In genomic region chr2:70250434-70250833, GRCh38 we compare ENCODE assay signal across 17 cellular contexts. TPM values are rescaled to one million over a fixed set of nuclear protein-coding genes. Genes with fewer than 3 reads are reported as not detected.
DNase-seq lines count a peak whose midpoint lies in the region; ATAC-seq, FAIRE-seq and TF ChIP-seq lines count a peak whose summit lies in the region.
"Had no signal": no experiment of that assay in that cellular context is flagged by ENCODE, and none has a peak within 500 bp of the region (broad histone marks: within the 10 kb centered on the region; RNA-seq: fewer than 3 reads in every experiment).

No MANE protein-coding gene starts in this region.

- H4K20me1 ChIP-seq in HepG2 (ENCODE audit: insufficient read depth, low read length): peaks cover 10% of the 10 kb centered on the region

- peaks cover 9% of the 10 kb centered on the region for H3K36me3 Mint-ChIP-seq in brain

- TF ChIP-seq CTCF in HepG2 (CRISPR knock-in tag; IDR thresholded peaks at IDR 0.05) (no peak), right lobe of liver (IDR thresholded peaks at IDR 0.05) (no peak), brain (conservative IDR thresholded peaks at IDR 0.05) (no peak)

- H3K4me2 ChIP-seq in HepG2 (ENCODE audit: low read depth, low read length): peak overlapping the region; percentile 33; the same call in 1 of the 2 replicates

- H3K27ac ChIP-seq in HepG2 (ENCODE audit: extremely low read length, insufficient read depth, low read length): no peak overlapping the region
- no peak overlapping the region for H3K27ac ChIP-seq in right lobe of liver
- H3K27ac ChIP-seq: A549, C4-2B, GM23248 had no signal

- H3K27me3 ChIP-seq in HepG2 (ENCODE audit: control insufficient read depth in 1 of 2, insufficient read depth in 2 of 2, low read length in 2 of 2): no peaks in the 10 kb centered on the region; a peak in 1 of 5 replicates
- H3K27me3 ChIP-seq in right lobe of liver: no peaks in the 10 kb centered on the region

- peaks cover 28% of the 10 kb centered on the region for H3K27me3 Mint-ChIP-seq in brain
- H3K27me3 Mint-ChIP-seq in stimulated activated naive CD8-positive, alpha-beta T cell treated with anti-CD3 and anti-CD28 coated beads, Interleukin-15, amount 100 ng/mL, for 72 hours: no peaks in the 10 kb centered on the region

- POLR2A ChIA-PET in HepG2 (lab: Yijun Ruan, JAX): interaction anchor here (1.5 to 4.4 kb wide), 3 partner anchors 10 to 142 kb away, joined by 3 to 34 read pairs (median 7); partner anchors contain the start of gene SNRPG

- TF ChIP-seq RAD21 in HepG2 (CRISPR knock-in tag; IDR thresholded peaks at IDR 0.05): no peak

- H3K9ac ChIP-seq in HepG2 (ENCODE audit: insufficient read depth, low read depth, low read length): no peak overlapping the region
- H3K9ac ChIP-seq: GM23248 had no signal

- FAIRE-seq in HepG2 (lab: Jason Lieb, UNC): no peak
- FAIRE-seq: A549, GM19239 had no signal

- intact Hi-C loops in HepG2 (cut with micrococcal nuclease; ENCODE audit: unreplicated experiment): no loop called here
- intact Hi-C loops in right lobe of liver (cut with DNase I): no loop called here

- H3K79me2 ChIP-seq in HepG2 (ENCODE audit: insufficient read depth, low read length): peaks cover 30% of the 10 kb centered on the region

- no TSS peak for BruUV-seq in HepG2 (replicated peaks; lab: Mats Ljungman, UMichigan)

- TF ChIP-seq POLR2A in HepG2 (IDR thresholded peaks at IDR 0.05; ENCODE audit: insufficient read depth in 1 of 2, low read depth in 2 of 2, low read length in 2 of 2): no peak
- no peak for TF ChIP-seq POLR2A in right lobe of liver (IDR thresholded peaks at IDR 0.05)

- H3K36me3 ChIP-seq in HepG2 (replicated peaks in 1 of 2; ENCODE audit: control insufficient read depth in 1 of 2, insufficient read depth in 2 of 2, low read length in 2 of 2) (no peaks in the 10 kb centered on the region), right lobe of liver (no peaks in the 10 kb centered on the region)
- H3K36me3 ChIP-seq: HAP-1 had no signal

- peaks cover 14% of the 10 kb centered on the region for H3K4me1 Mint-ChIP-seq in brain
- H3K4me1 Mint-ChIP-seq in stimulated activated naive CD8-positive, alpha-beta T cell treated with anti-CD3 and anti-CD28 coated beads, Interleukin-15, amount 100 ng/mL, for 72 hours: peaks cover 19% of the 10 kb centered on the region

- H3K4me3 ChIP-seq in HepG2 (replicated peaks in 1 of 3; ENCODE audit: insufficient read depth in 1 of 3, low read depth in 2 of 3, low read length in 3 of 3) (no peak overlapping the region; a peak in 1 of 6 replicates), right lobe of liver (no peak overlapping the region)
- H3K4me3 ChIP-seq: HAP-1 had no signal

- 57% methylated on average over 16 of the region's 16 CpGs for WGBS in HepG2 (ENCODE audit: low lambda C conversion rate)
- WGBS in right lobe of liver (ENCODE audit: insufficient coverage, low coverage, low lambda C conversion rate, missing lambda C conversion rate): 85% methylated on average over 15 of the region's 16 CpGs

- CTCF ChIA-PET in HepG2 (lab: Yijun Ruan, JAX; ENCODE audit: low intra/inter-chr PET ratio, low total read pairs): no interaction called here

- no peaks in the 10 kb centered on the region for H3K9me3 ChIP-seq in HepG2 (ENCODE audit: low read length)
- H3K9me3 ChIP-seq in right lobe of liver: no peaks in the 10 kb centered on the region
- H3K9me3 ChIP-seq: A549, HAP-1 had no signal

- DNase-seq in HepG2 (ENCODE audit: low spot score) (no peak), right lobe of liver (no peak), G401 (ENCODE audit: low spot score) (no peak)
- DNase-seq in stimulated activated CD8-positive, alpha-beta memory T cell treated with anti-CD3 and anti-CD28 coated beads, Interleukin-4, amount 100 ng/mL, for 48 hours: peak; percentile 20
- no peak for DNase-seq in stimulated activated naive CD8-positive, alpha-beta T cell treated with anti-CD3 and anti-CD28 coated beads, Interleukin-15, amount 100 ng/mL, for 72 hours
- DNase-seq: AML-193; CD4-positive, alpha-beta memory T cell; DMS153; DMS79; GF-D8; GM23248 had no signal

- ATAC-seq in HepG2 (no peak), right lobe of liver (no peak), GM18511 (IDR thresholded peaks at IDR 0.05; ENCODE audit: unreplicated experiment) (no peak)
- ATAC-seq in stimulated activated naive CD8-positive, alpha-beta T cell treated with anti-CD3 and anti-CD28 coated beads, Interleukin-15, amount 100 ng/mL, for 72 hours: no peak
- ATAC-seq: A549 had no signal

- TF ChIP-seq EP300 in HepG2 (IDR thresholded peaks at IDR 0.05; ENCODE audit: low read depth in 2 of 2, low read length in 2 of 2): no peak
- no peak for TF ChIP-seq EP300 in HepG2 (CRISPR knock-in tag; IDR thresholded peaks at IDR 0.05; ENCODE audit: borderline replicate concordance)

- in situ Hi-C loops in HepG2 (cut with HindIII; ENCODE audit: extremely low pct_ligation_motif_present, low pct_unique_long_range_greater_than_20kb) (no loop called here), G401 (cut with HindIII; ENCODE audit: low sequenced_read_pairs) (no loop called here)

- H3K27ac Mint-ChIP-seq in brain: peak overlapping the region in 1 of 5 experiments; percentile 28
- H3K27ac Mint-ChIP-seq in stimulated activated naive CD8-positive, alpha-beta T cell treated with anti-CD3 and anti-CD28 coated beads, Interleukin-15, amount 100 ng/mL, for 72 hours: no peak overlapping the region

- H3K9me3 Mint-ChIP-seq in brain: peaks cover 0 to 7% (median 0%) of the 10 kb centered on the region in 5 experiments
- no peaks in the 10 kb centered on the region for H3K9me3 Mint-ChIP-seq in stimulated activated naive CD8-positive, alpha-beta T cell treated with anti-CD3 and anti-CD28 coated beads, Interleukin-15, amount 100 ng/mL, for 72 hours

- peak overlapping the region in 3 of 5 experiments; percentile 50 to 58 (median 56) for H3K4me3 Mint-ChIP-seq in brain
- no peak overlapping the region for H3K4me3 Mint-ChIP-seq in stimulated activated naive CD8-positive, alpha-beta T cell treated with anti-CD3 and anti-CD28 coated beads, Interleukin-15, amount 100 ng/mL, for 72 hours

- H3K4me1 ChIP-seq in HepG2 (ENCODE audit: insufficient read depth, low read length): peaks cover 32% of the 10 kb centered on the region
- H3K4me1 ChIP-seq in right lobe of liver: peaks cover 0 to 13% (median 5%) of the 10 kb centered on the region in 4 donors

- no peak overlapping the region for H2AFZ ChIP-seq in HepG2 (ENCODE audit: low read length)

RNA-seq across cellular contexts. Expression of gene TIA1, which starts 2.0 kb away (rescaled TPM):
- total RNA-seq in HepG2 (2016; rRNA removed; fragmentation: Illumina TruSeq; extraction: Trizol) (199 and 209 TPM in 2 replicates), right lobe of liver (10 to 100 TPM; 27.5 to 44.2 (median 35.8) TPM)
- 46.3 and 52.7 TPM in 2 replicates for total RNA-seq in HepG2 (2016; cell fraction: cytosol; rRNA removed; fragmentation: Illumina TruSeq; extraction: Trizol; ENCODE audit: low read depth)
- 193 and 198 TPM in 2 replicates for total RNA-seq in HepG2 (2016; cell fraction: insoluble cytoplasmic fraction; rRNA removed; fragmentation: Illumina TruSeq; extraction: Trizol)
- 37.9 and 45.7 TPM in 2 replicates for total RNA-seq in HepG2 (2016; cell fraction: membrane; rRNA removed; fragmentation: Illumina TruSeq; extraction: Trizol)
- total RNA-seq in HepG2 (2016; cell fraction: nucleus; rRNA removed; fragmentation: Illumina TruSeq; extraction: Trizol): 256 and 292 TPM in 2 replicates
- polyA plus RNA-seq in HepG2 (2011; rRNA removed) (306 and 319 TPM in 2 replicates), brain (ENCODE audit: insufficient read depth, low read depth, low replicate concordance) (30.5 TPM)
- 41.7 and 42.1 TPM in 2 replicates for polyA plus RNA-seq in HepG2 (2011; cell fraction: cytosol; rRNA removed)
- 1,074 and 1,129 TPM in 2 replicates for polyA plus RNA-seq in HepG2 (2011; cell fraction: nucleus; rRNA removed)
- 147 and 204 TPM in 2 replicates for polyA plus RNA-seq in HepG2 (2012)
- 6.0 and 6.8 TPM in 2 replicates for polyA plus RNA-seq in HepG2 (2016; cell fraction: cytosol; fragmentation: Illumina TruSeq; extraction: Trizol; ENCODE audit: low read depth)
- polyA plus RNA-seq in HepG2 (2016; cell fraction: insoluble cytoplasmic fraction; fragmentation: Illumina TruSeq; extraction: Trizol; ENCODE audit: low read depth): 108 and 119 TPM in 2 replicates
- polyA plus RNA-seq in HepG2 (2016; cell fraction: membrane; fragmentation: Illumina TruSeq; extraction: Trizol; ENCODE audit: low read depth): 16.0 TPM in 2 replicates
- 613 and 622 TPM in 2 replicates for polyA plus RNA-seq in HepG2 (2016; cell fraction: nucleus; fragmentation: Illumina TruSeq; extraction: Trizol; ENCODE audit: insufficient read depth, low read depth)
- polyA minus RNA-seq in HepG2 (2011; rRNA and poly(A)+ RNA removed; ENCODE audit: low replicate concordance): 79.8 and 109 TPM in 2 replicates
- polyA minus RNA-seq in HepG2 (2011; cell fraction: cytosol; rRNA and poly(A)+ RNA removed): 61.2 and 67.1 TPM in 2 replicates
- 718 and 820 TPM in 2 replicates for polyA minus RNA-seq in HepG2 (2011; cell fraction: nucleus; rRNA and poly(A)+ RNA removed)
- 98.9 and 99.1 TPM in 2 replicates for total RNA-seq in G401 (2014; rRNA removed; shearing (Covaris generic))

RNA-seq across cellular contexts. Expression of gene PCYOX1, which starts 7.5 kb away (rescaled TPM):
- total RNA-seq in HepG2 (2016; rRNA removed; fragmentation: Illumina TruSeq; extraction: Trizol): 64.6 and 94.8 TPM in 2 replicates
- 5.0 and 5.6 TPM in 2 replicates for total RNA-seq in HepG2 (2016; cell fraction: cytosol; rRNA removed; fragmentation: Illumina TruSeq; extraction: Trizol; ENCODE audit: low read depth)
- 62.4 and 97.7 TPM in 2 replicates for total RNA-seq in HepG2 (2016; cell fraction: insoluble cytoplasmic fraction; rRNA removed; fragmentation: Illumina TruSeq; extraction: Trizol)
- 22.4 and 27.7 TPM in 2 replicates for total RNA-seq in HepG2 (2016; cell fraction: membrane; rRNA removed; fragmentation: Illumina TruSeq; extraction: Trizol)
- total RNA-seq in HepG2 (2016; cell fraction: nucleus; rRNA removed; fragmentation: Illumina TruSeq; extraction: Trizol): 86.9 and 110 TPM in 2 replicates
- 61.0 and 86.6 TPM in 2 replicates for polyA plus RNA-seq in HepG2 (2011; rRNA removed)
- polyA plus RNA-seq in HepG2 (2011; cell fraction: cytosol; rRNA removed): 37.9 and 61.2 TPM in 2 replicates
- polyA plus RNA-seq in HepG2 (2011; cell fraction: nucleus; rRNA removed): 10.2 and 15.2 TPM in 2 replicates
- 110 and 112 TPM in 2 replicates for polyA plus RNA-seq in HepG2 (2012)
- 4.3 and 4.7 TPM in 2 replicates for polyA plus RNA-seq in HepG2 (2016; cell fraction: cytosol; fragmentation: Illumina TruSeq; extraction: Trizol; ENCODE audit: low read depth)
- 53.5 and 58.1 TPM in 2 replicates for polyA plus RNA-seq in HepG2 (2016; cell fraction: insoluble cytoplasmic fraction; fragmentation: Illumina TruSeq; extraction: Trizol; ENCODE audit: low read depth)
- 10.1 and 11.7 TPM in 2 replicates for polyA plus RNA-seq in HepG2 (2016; cell fraction: membrane; fragmentation: Illumina TruSeq; extraction: Trizol; ENCODE audit: low read depth)
- 99.9 and 103 TPM in 2 replicates for polyA plus RNA-seq in HepG2 (2016; cell fraction: nucleus; fragmentation: Illumina TruSeq; extraction: Trizol; ENCODE audit: insufficient read depth, low read depth)
- polyA minus RNA-seq in HepG2 (2011; rRNA and poly(A)+ RNA removed; ENCODE audit: low replicate concordance): 25.7 and 59.9 TPM in 2 replicates
- polyA minus RNA-seq in HepG2 (2011; cell fraction: cytosol; rRNA and poly(A)+ RNA removed): 65.6 and 74.8 TPM in 2 replicates
- polyA minus RNA-seq in HepG2 (2011; cell fraction: nucleus; rRNA and poly(A)+ RNA removed): 26.8 and 37.2 TPM in 2 replicates
- total RNA-seq in right lobe of liver: 100 to 1,000 TPM in 3 of 6 experiments, 10 to 100 TPM in 3; 38.8 to 186 (median 92.5) TPM
- polyA plus RNA-seq in brain (ENCODE audit: insufficient read depth, low read depth, low replicate concordance): 23.8 TPM
- total RNA-seq in G401 (2014; rRNA removed; shearing (Covaris generic)): 8.1 and 18.8 TPM in 2 replicates

RNA-seq across cellular contexts. Expression of gene SNRPG, which starts 43.1 kb away (rescaled TPM):
- 484 and 618 TPM in 2 replicates for total RNA-seq in HepG2 (2016; rRNA removed; fragmentation: Illumina TruSeq; extraction: Trizol)
- total RNA-seq in HepG2 (2016; cell fraction: cytosol; rRNA removed; fragmentation: Illumina TruSeq; extraction: Trizol; ENCODE audit: low read depth): 179 and 199 TPM in 2 replicates
- 477 and 694 TPM in 2 replicates for total RNA-seq in HepG2 (2016; cell fraction: insoluble cytoplasmic fraction; rRNA removed; fragmentation: Illumina TruSeq; extraction: Trizol)
- 245 and 289 TPM in 2 replicates for total RNA-seq in HepG2 (2016; cell fraction: membrane; rRNA removed; fragmentation: Illumina TruSeq; extraction: Trizol)
- 175 and 190 TPM in 2 replicates for total RNA-seq in HepG2 (2016; cell fraction: nucleus; rRNA removed; fragmentation: Illumina TruSeq; extraction: Trizol)
- 163 and 221 TPM in 2 replicates for polyA plus RNA-seq in HepG2 (2011; rRNA removed)
- polyA plus RNA-seq in HepG2 (2011; cell fraction: cytosol; rRNA removed): 79.5 and 124 TPM in 2 replicates
- 21.3 and 54.3 TPM in 2 replicates for polyA plus RNA-seq in HepG2 (2011; cell fraction: nucleus; rRNA removed)
- 258 and 453 TPM in 2 replicates for polyA plus RNA-seq in HepG2 (2012)
- polyA plus RNA-seq in HepG2 (2016; cell fraction: cytosol; fragmentation: Illumina TruSeq; extraction: Trizol; ENCODE audit: low read depth): 184 and 222 TPM in 2 replicates
- 589 and 668 TPM in 2 replicates for polyA plus RNA-seq in HepG2 (2016; cell fraction: insoluble cytoplasmic fraction; fragmentation: Illumina TruSeq; extraction: Trizol; ENCODE audit: low read depth)
- 221 and 287 TPM in 2 replicates for polyA plus RNA-seq in HepG2 (2016; cell fraction: membrane; fragmentation: Illumina TruSeq; extraction: Trizol; ENCODE audit: low read depth)
- 259 and 311 TPM in 2 replicates for polyA plus RNA-seq in HepG2 (2016; cell fraction: nucleus; fragmentation: Illumina TruSeq; extraction: Trizol; ENCODE audit: insufficient read depth, low read depth)
- polyA minus RNA-seq in HepG2 (2011; rRNA and poly(A)+ RNA removed; ENCODE audit: low replicate concordance): 2.7 and 11.1 TPM in 2 replicates
- 25.5 and 29.5 TPM in 2 replicates for polyA minus RNA-seq in HepG2 (2011; cell fraction: cytosol; rRNA and poly(A)+ RNA removed)
- 33.7 and 41.6 TPM in 2 replicates for polyA minus RNA-seq in HepG2 (2011; cell fraction: nucleus; rRNA and poly(A)+ RNA removed)
- 10 to 100 TPM; 38.7 to 96.6 (median 60.8) TPM for total RNA-seq in right lobe of liver
- 114 TPM for polyA plus RNA-seq in brain (ENCODE audit: insufficient read depth, low read depth, low replicate concordance)
- 238 and 239 TPM in 2 replicates for total RNA-seq in G401 (2014; rRNA removed; shearing (Covaris generic))

RNA-seq across cellular contexts. Expression of gene FAM136A, which starts 51.4 kb away (rescaled TPM):
- 126 and 153 TPM in 2 replicates for total RNA-seq in HepG2 (2016; rRNA removed; fragmentation: Illumina TruSeq; extraction: Trizol)
- total RNA-seq in HepG2 (2016; cell fraction: cytosol; rRNA removed; fragmentation: Illumina TruSeq; extraction: Trizol; ENCODE audit: low read depth): 63.6 and 77.0 TPM in 2 replicates
- total RNA-seq in HepG2 (2016; cell fraction: insoluble cytoplasmic fraction; rRNA removed; fragmentation: Illumina TruSeq; extraction: Trizol): 120 and 154 TPM in 2 replicates
- total RNA-seq in HepG2 (2016; cell fraction: membrane; rRNA removed; fragmentation: Illumina TruSeq; extraction: Trizol): 157 and 170 TPM in 2 replicates
- total RNA-seq in HepG2 (2016; cell fraction: nucleus; rRNA removed; fragmentation: Illumina TruSeq; extraction: Trizol): 61.1 and 69.7 TPM in 2 replicates
- 73.8 and 77.8 TPM in 2 replicates for polyA plus RNA-seq in HepG2 (2011; rRNA removed)
- 51.0 and 55.6 TPM in 2 replicates for polyA plus RNA-seq in HepG2 (2011; cell fraction: cytosol; rRNA removed)
- polyA plus RNA-seq in HepG2 (2011; cell fraction: nucleus; rRNA removed): 83.7 and 101 TPM in 2 replicates
- 71.9 and 87.6 TPM in 2 replicates for polyA plus RNA-seq in HepG2 (2012)
- polyA plus RNA-seq in HepG2 (2016; cell fraction: cytosol; fragmentation: Illumina TruSeq; extraction: Trizol; ENCODE audit: low read depth): 83.2 and 122 TPM in 2 replicates
- 175 and 182 TPM in 2 replicates for polyA plus RNA-seq in HepG2 (2016; cell fraction: insoluble cytoplasmic fraction; fragmentation: Illumina TruSeq; extraction: Trizol; ENCODE audit: low read depth)
- polyA plus RNA-seq in HepG2 (2016; cell fraction: membrane; fragmentation: Illumina TruSeq; extraction: Trizol; ENCODE audit: low read depth): 155 and 176 TPM in 2 replicates
- polyA plus RNA-seq in HepG2 (2016; cell fraction: nucleus; fragmentation: Illumina TruSeq; extraction: Trizol; ENCODE audit: insufficient read depth, low read depth): 124 and 130 TPM in 2 replicates
- polyA minus RNA-seq in HepG2 (2011; rRNA and poly(A)+ RNA removed; ENCODE audit: low replicate concordance): 30.2 and 39.4 TPM in 2 replicates
- 19.9 and 21.4 TPM in 2 replicates for polyA minus RNA-seq in HepG2 (2011; cell fraction: cytosol; rRNA and poly(A)+ RNA removed)
- 28.0 and 29.5 TPM in 2 replicates for polyA minus RNA-seq in HepG2 (2011; cell fraction: nucleus; rRNA and poly(A)+ RNA removed)
- 10 to 100 TPM; 18.6 to 31.6 (median 21.1) TPM for total RNA-seq in right lobe of liver
- 39.0 TPM for polyA plus RNA-seq in brain (ENCODE audit: insufficient read depth, low read depth, low replicate concordance)
- 95.8 and 102 TPM in 2 replicates for total RNA-seq in G401 (2014; rRNA removed; shearing (Covaris generic))

RNA-seq across cellular contexts. Expression of gene C2orf42, which starts 59.6 kb away (rescaled TPM):
- 9.9 and 11.1 TPM in 2 replicates for total RNA-seq in HepG2 (2016; rRNA removed; fragmentation: Illumina TruSeq; extraction: Trizol)
- total RNA-seq in HepG2 (2016; cell fraction: cytosol; rRNA removed; fragmentation: Illumina TruSeq; extraction: Trizol; ENCODE audit: low read depth): 20.6 and 21.9 TPM in 2 replicates
- total RNA-seq in HepG2 (2016; cell fraction: insoluble cytoplasmic fraction; rRNA removed; fragmentation: Illumina TruSeq; extraction: Trizol): 9.3 and 9.6 TPM in 2 replicates
- 21.6 and 22.7 TPM in 2 replicates for total RNA-seq in HepG2 (2016; cell fraction: membrane; rRNA removed; fragmentation: Illumina TruSeq; extraction: Trizol)
- 8.7 and 10.0 TPM in 2 replicates for total RNA-seq in HepG2 (2016; cell fraction: nucleus; rRNA removed; fragmentation: Illumina TruSeq; extraction: Trizol)
- 9.3 and 10.1 TPM in 2 replicates for polyA plus RNA-seq in HepG2 (2011; rRNA removed)
- 6.6 and 7.2 TPM in 2 replicates for polyA plus RNA-seq in HepG2 (2011; cell fraction: cytosol; rRNA removed)
- polyA plus RNA-seq in HepG2 (2011; cell fraction: nucleus; rRNA removed): 10.9 and 14.5 TPM in 2 replicates
- 8.7 and 9.4 TPM in 2 replicates for polyA plus RNA-seq in HepG2 (2012)
- polyA plus RNA-seq in HepG2 (2016; cell fraction: cytosol; fragmentation: Illumina TruSeq; extraction: Trizol; ENCODE audit: low read depth): 2.6 and 2.8 TPM in 2 replicates
- 9.2 and 10.0 TPM in 2 replicates for polyA plus RNA-seq in HepG2 (2016; cell fraction: insoluble cytoplasmic fraction; fragmentation: Illumina TruSeq; extraction: Trizol; ENCODE audit: low read depth)
- 5.3 and 7.7 TPM in 2 replicates for polyA plus RNA-seq in HepG2 (2016; cell fraction: membrane; fragmentation: Illumina TruSeq; extraction: Trizol; ENCODE audit: low read depth)
- polyA plus RNA-seq in HepG2 (2016; cell fraction: nucleus; fragmentation: Illumina TruSeq; extraction: Trizol; ENCODE audit: insufficient read depth, low read depth): 8.3 and 10.9 TPM in 2 replicates
- 26.9 and 49.5 TPM in 2 replicates for polyA minus RNA-seq in HepG2 (2011; rRNA and poly(A)+ RNA removed; ENCODE audit: low replicate concordance)
- 8.3 and 17.8 TPM in 2 replicates for polyA minus RNA-seq in HepG2 (2011; cell fraction: cytosol; rRNA and poly(A)+ RNA removed)
- polyA minus RNA-seq in HepG2 (2011; cell fraction: nucleus; rRNA and poly(A)+ RNA removed): 22.4 and 25.1 TPM in 2 replicates
- 10 to 100 TPM; 10.9 to 22.5 (median 16.7) TPM for total RNA-seq in right lobe of liver
- polyA plus RNA-seq in brain (ENCODE audit: insufficient read depth, low read depth, low replicate concordance): 8.6 TPM
- 5.3 and 6.8 TPM in 2 replicates for total RNA-seq in G401 (2014; rRNA removed; shearing (Covaris generic))

Comparison
In these comparisons a context has a peak if more than half of its experiments do, and no peak if none do; other contexts are left out.
1. H3K4me3 Mint-ChIP-seq: peak in brain (3 of 5); none in stimulated activated naive CD8-positive, alpha-beta T cell treated with anti-CD3 and anti-CD28 coated beads, Interleukin-15, amount 100 ng/mL, for 72 hours (0 of 2).